9 cellular contexts compared by ENCODE assay signal in genomic region chr4:81314897-81315470, GRCh38.
DNase-seq lines count a peak whose midpoint lies in the region; ATAC-seq and TF ChIP-seq lines count a peak whose summit lies in the region.
"Had no signal": no experiment of that assay in that cellular context is flagged by ENCODE, and none has a peak within 500 bp of the region (broad histone marks: within the 10 kb centered on the region; RNA-seq: fewer than 3 reads in every experiment).

No MANE protein-coding gene starts in this region.

- H3K4me1 ChIP-seq in adipocyte (ENCODE audit: control insufficient read depth, insufficient read depth, low read length): peaks cover 16% of the 10 kb centered on the region

- POLR2A ChIA-PET in RWPE1 (lab: Yijun Ruan, JAX; ENCODE audit: low non-redundant PET): no interaction called here

- intact Hi-C loops in left cardiac atrium (cut with DNase I): no loop called here
- intact Hi-C loops in Right ventricle myocardium superior (cut with DNase I): no loop called here

- H3K36me3 ChIP-seq in adipocyte (ENCODE audit: control insufficient read depth, insufficient read depth, low read length, severe bottlenecking) (no peaks in the 10 kb centered on the region), kidney epithelial cell (ENCODE audit: control insufficient read depth, insufficient read depth, low read length) (no peaks in the 10 kb centered on the region)

- peak overlapping the region; percentile 11 for H3K9ac ChIP-seq in adipocyte (ENCODE audit: low read length)

- H3K27ac ChIP-seq in RWPE1: no peak overlapping the region

- CTCF ChIA-PET in RWPE1 (lab: Yijun Ruan, JAX): no interaction called here

- H3K27me3 ChIP-seq in adipocyte (replicated peaks; ENCODE audit: control insufficient read depth, insufficient read depth, low read length): no peaks in the 10 kb centered on the region
- no peaks in the 10 kb centered on the region for H3K27me3 ChIP-seq in kidney epithelial cell (ENCODE audit: control insufficient read depth, insufficient read depth, low read length)

- DNase-seq in left cardiac atrium: no peak
- DNase-seq in Right ventricle myocardium superior: no peak
- peak; percentile 41 for DNase-seq in adipocyte (ENCODE audit: low read depth)
- peak; percentile 45 for DNase-seq in kidney epithelial cell (ENCODE audit: low read depth)
- no peak for DNase-seq in NCI-H82 (lab: John Stamatoyannopoulos, UW)
- DNase-seq in RWPE1 (ENCODE audit: low spot score): no peak
- DNase-seq in NK-92 treated with Interleukin-12 subunit alpha and Interleukin-12 subunit beta, amount 100 ng/mL, for 24 hours (lab: John Stamatoyannopoulos, UW): no peak
- no peak for DNase-seq in NCI-H226
- DNase-seq: activated naive CD8-positive, alpha-beta T cell treated with anti-CD3 and anti-CD28 coated beads, Interleukin-2, amount 50 U/mL, for 24 hours had no signal

- peak; percentile 44 to 66 for ATAC-seq in left cardiac atrium
- no peak for ATAC-seq in Right ventricle myocardium superior (ENCODE audit: poor library complexity)
- ATAC-seq: activated naive CD8-positive, alpha-beta T cell treated with anti-CD3 and anti-CD28 coated beads, Interleukin-2, amount 50 U/mL, for 24 hours had no signal

- no peaks in the 10 kb centered on the region for H3K9me3 ChIP-seq in adipocyte (ENCODE audit: control insufficient read depth, low read length)

- TF ChIP-seq CTCF in kidney epithelial cell (IDR thresholded peaks at IDR 0.05; ENCODE audit: insufficient read depth, low read length, poor library complexity, severe bottlenecking) (no peak), RWPE1 (conservative IDR thresholded peaks at IDR 0.05; ENCODE audit: low read depth) (no peak)

- H3K4me3 ChIP-seq in adipocyte (ENCODE audit: low read length) (peak overlapping the region; percentile 42), kidney epithelial cell (ENCODE audit: low read depth, low read length) (no peak overlapping the region)

Comparison
In these comparisons a context has a peak if more than half of its experiments do, and no peak if none do; other contexts are left out.
1. DNase-seq: peak in adipocyte (single experiment) and kidney epithelial cell (single experiment); none in left cardiac atrium (single experiment), Right ventricle myocardium superior (single experiment), NCI-H82 (single experiment), RWPE1 (single experiment), NK-92 treated with Interleukin-12 subunit alpha and Interleukin-12 subunit beta, amount 100 ng/mL, for 24 hours (single experiment) and NCI-H226 (single experiment).